12 cellular contexts compared by ENCODE assay signal in the genomic region with DNA sequence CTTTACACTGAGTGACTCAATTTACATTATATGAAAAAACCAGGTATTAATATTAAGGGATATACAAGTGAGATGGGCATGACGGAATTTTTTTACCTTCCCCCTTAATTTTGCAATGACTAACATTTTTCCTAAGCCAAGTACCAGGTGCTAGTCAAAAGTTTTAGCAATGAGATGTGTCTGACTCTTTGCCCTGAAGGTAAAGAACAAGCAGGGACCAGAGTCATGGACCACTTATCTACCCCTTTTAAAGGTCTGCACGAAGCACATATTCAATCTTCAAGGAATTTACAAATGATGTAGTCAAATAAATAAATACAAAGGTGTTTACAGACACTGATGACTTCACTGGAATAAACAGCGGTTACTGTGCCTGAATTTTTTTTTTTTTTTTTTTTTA. TPM values are rescaled to one million over a fixed set of nuclear protein-coding genes. Genes with fewer than 3 reads are reported as not detected.
DNase-seq lines count a peak whose midpoint lies in the region; ATAC-seq, FAIRE-seq and TF ChIP-seq lines count a peak whose summit lies in the region.
"Had no signal": no experiment of that assay in that cellular context is flagged by ENCODE, and none has a peak within 500 bp of the region (broad histone marks: within the 10 kb centered on the region; RNA-seq: fewer than 3 reads in every experiment).

No MANE protein-coding gene starts in this region.

- DNase-seq in activated T-cell treated with anti-CD3 and anti-CD28 coated beads, Interleukin-2, amount 50 U/mL, for 4 hours: no peak
- DNase-seq in activated T-cell treated with anti-CD3 and anti-CD28 coated beads, Interleukin-2, amount 50 U/mL, for 48 hours: no peak
- DNase-seq in PC-9 (no peak), H1 (ENCODE audit: low read depth in 1 of 2, low spot score in 2 of 2) (no peak), DMS79 (lab: John Stamatoyannopoulos, UW) (no peak), esophagus squamous epithelium (lab: John Stamatoyannopoulos, UW) (no peak)
- DNase-seq: amniotic stem cell, NCI-H146 had no signal

- H3K4me3 ChIP-seq in PC-9 (no peak overlapping the region), H1 (ENCODE audit: extremely low read depth in 1 of 4, insufficient read depth in 2 of 4, low read depth in 3 of 4, low read length in 4 of 4) (peak overlapping the region in 2 of 4 experiments; percentile 12 to 73; a peak in 3 of 8 replicates), skeletal muscle satellite cell (ENCODE audit: low read length) (peak overlapping the region; percentile 42), esophagus squamous epithelium (peak overlapping the region in 1 of 4 donors; percentile 86)

- peak overlapping the region; percentile 95 for H3K4me2 ChIP-seq in PC-9
- peak overlapping the region; percentile 25 to 84; a peak in 3 of 4 replicates for H3K4me2 ChIP-seq in H1 (ENCODE audit: insufficient read depth in 1 of 2, low read depth in 2 of 2, low read length in 2 of 2)
- H3K4me2 ChIP-seq in skeletal muscle satellite cell (ENCODE audit: low read length): peak overlapping the region; percentile 44

- no peaks in the 10 kb centered on the region for H3K27me3 ChIP-seq in PC-9 (ENCODE audit: insufficient read depth, low read depth)
- no peaks in the 10 kb centered on the region for H3K27me3 ChIP-seq in H1 (replicated peaks in 1 of 4; ENCODE audit: control insufficient read depth in 3 of 4, extremely low read depth in 1 of 4, insufficient read depth in 3 of 4, low read length in 3 of 4)
- peaks cover 4% of the 10 kb centered on the region for H3K27me3 ChIP-seq in skeletal muscle satellite cell (ENCODE audit: control insufficient read depth, insufficient read depth, low read length)
- H3K27me3 ChIP-seq in esophagus squamous epithelium: peaks cover 0 to 1% (median 0%) of the 10 kb centered on the region in 4 donors
- H3K27me3 ChIP-seq: thyroid gland had no signal

- POLR2A ChIA-PET in PC-9 (lab: Charles Lee; ENCODE audit: unreplicated experiment): no interaction called here
- POLR2A ChIA-PET in H1 (lab: Charles Lee; ENCODE audit: partially characterized antibody): interaction anchor here (1.2 to 2.2 kb wide), 2 partner anchors 12 to 34 kb away, joined by 3 to 8 read pairs; no protein-coding TSS in a partner anchor

- no peak overlapping the region for H2AK5ac ChIP-seq in H1 (ENCODE audit: low read depth, low read length)

- H3K27ac ChIP-seq in PC-9 (no peak overlapping the region), H1 (ENCODE audit: low read depth, low read length) (no peak overlapping the region), esophagus squamous epithelium (peak overlapping the region in 2 of 4 donors; percentile 88 to 98)
- H3K27ac ChIP-seq: parathyroid adenoma had no signal

- H3K4ac ChIP-seq in H1 (replicated peaks; ENCODE audit: insufficient read length, low read depth, low read length): no peak overlapping the region

- no peak overlapping the region for H2BK12ac ChIP-seq in H1 (ENCODE audit: low read depth, low read length)

- no peak overlapping the region for H3K23ac ChIP-seq in H1 (ENCODE audit: insufficient read length)

- no peak overlapping the region for H4K8ac ChIP-seq in H1 (ENCODE audit: extremely low read depth, insufficient read depth, low read length)

- no peak overlapping the region for H3K18ac ChIP-seq in H1 (ENCODE audit: extremely low read depth, low read length)

- H4K91ac ChIP-seq in H1 (replicated peaks; ENCODE audit: insufficient read length, low read length): no peak overlapping the region

- no peaks in the 10 kb centered on the region for H3K9me3 ChIP-seq in PC-9 (ENCODE audit: insufficient read depth, low read depth)
- peaks cover 0 to 6% of the 10 kb centered on the region in 2 experiments; a peak in 1 of 4 replicates for H3K9me3 ChIP-seq in H1 (ENCODE audit: insufficient read depth in 2 of 2, low read depth in 1 of 2, low read length in 1 of 2)
- H3K9me3 ChIP-seq in skeletal muscle satellite cell (replicated peaks; ENCODE audit: low read length): peaks cover 3% of the 10 kb centered on the region
- peaks cover 0 to 12% (median 0%) of the 10 kb centered on the region in 3 donors for H3K9me3 ChIP-seq in esophagus squamous epithelium
- H3K9me3 ChIP-seq: thyroid gland had no signal

- no peak overlapping the region for H3K56ac ChIP-seq in H1 (replicated peaks; ENCODE audit: insufficient read length, low read depth, low read length)

- CTCF ChIA-PET in PC-9 (lab: Charles Lee) (no interaction called here), H1 (lab: Charles Lee; ENCODE audit: partially characterized antibody) (interaction anchor here (0.6 to 0.7 kb wide), 2 partner anchors 92 to 343 kb away, joined by 3 to 4 read pairs; no protein-coding TSS in a partner anchor)

- intact Hi-C loops in PC-9 (cut with micrococcal nuclease; ENCODE audit: unreplicated experiment): no loop called here
- intact Hi-C loops in esophagus squamous epithelium (cut with DNase I): no loop called here

- H3K79me1 ChIP-seq in H1 (ENCODE audit: low read depth, low read length): peaks cover 3% of the 10 kb centered on the region; the same call in 1 of the 2 replicates

- H2BK120ac ChIP-seq in H1 (replicated peaks; ENCODE audit: low read depth, low read length): no peak overlapping the region

- H3K79me2 ChIP-seq in PC-9 (ENCODE audit: low read depth): peaks cover 58% of the 10 kb centered on the region
- peaks cover 3 to 48% of the 10 kb centered on the region in 2 experiments; a peak in 3 of 4 replicates for H3K79me2 ChIP-seq in H1 (ENCODE audit: control insufficient read depth in 1 of 2, insufficient read depth in 2 of 2, low read length in 2 of 2)

- H3K27me3 Mint-ChIP-seq in activated T-cell treated with anti-CD3 and anti-CD28 coated beads, Interleukin-2, amount 50 U/mL, for 4 hours (ENCODE audit: low read depth): peaks cover 4% of the 10 kb centered on the region

- TF ChIP-seq CTCF in PC-9 (conservative IDR thresholded peaks at IDR 0.05) (no peak), H1 (IDR thresholded peaks at IDR 0.05; ENCODE audit: control extremely low read depth in 1 of 3, insufficient read depth in 1 of 3, low read depth in 1 of 3, low read length in 3 of 3) (no peak), esophagus squamous epithelium (IDR thresholded peaks at IDR 0.05) (no peak)

- TF ChIP-seq RAD21 in H1 (IDR thresholded peaks at IDR 0.05 in 1 of 2, conservative IDR thresholded peaks at IDR 0.05 in 1 of 2; ENCODE audit: low read depth in 2 of 2, low read length in 2 of 2): no peak

- H3K36me3 ChIP-seq in PC-9 (ENCODE audit: low read depth) (peaks cover 10% of the 10 kb centered on the region), H1 (ENCODE audit: control insufficient read depth in 2 of 4, insufficient read depth in 4 of 4, low read length in 3 of 4) (peaks cover 0 to 16% (median 3%) of the 10 kb centered on the region in 4 experiments; a peak in 2 of 8 replicates), skeletal muscle satellite cell (ENCODE audit: insufficient read depth, low read length) (no peaks in the 10 kb centered on the region), esophagus squamous epithelium (peaks cover 0 to 12% (median 0%) of the 10 kb centered on the region in 3 donors)
- H3K36me3 ChIP-seq: thyroid gland had no signal

- no peak overlapping the region for H4K5ac ChIP-seq in H1 (ENCODE audit: insufficient read length, low read depth, low read length)

- H3K4me1 ChIP-seq in PC-9 (replicated peaks; ENCODE audit: insufficient read depth) (no peaks in the 10 kb centered on the region), H1 (replicated peaks in 1 of 4; ENCODE audit: control insufficient read depth in 3 of 4, insufficient read depth in 4 of 4, low read length in 3 of 4) (no peaks in the 10 kb centered on the region), skeletal muscle satellite cell (ENCODE audit: control insufficient read depth, insufficient read depth, low read length) (no peaks in the 10 kb centered on the region), esophagus squamous epithelium (peaks cover 0 to 23% (median 0%) of the 10 kb centered on the region in 3 donors)
- H3K4me1 ChIP-seq: parathyroid adenoma had no signal

- H3K9me3 Mint-ChIP-seq in activated T-cell treated with anti-CD3 and anti-CD28 coated beads, Interleukin-2, amount 50 U/mL, for 4 hours: peaks cover 17% of the 10 kb centered on the region

- 84% methylated on average over 3 of the region's 3 CpGs; no CpG with 5 or more reads in 1 of the 2 experiments for WGBS in H1 (ENCODE audit: extremely low coverage in 1 of 2, insufficient coverage in 1 of 2, insufficient read length in 1 of 2, insufficient replicate concordance in 2 of 2, low coverage in 1 of 2, low lambda C conversion rate in 2 of 2, missing lambda C conversion rate in 1 of 2), 2 experiments
- WGBS in esophagus squamous epithelium, 2 donors: 53 to 67% methylated on average over 3 of the region's 3 CpGs

- peaks cover 6% of the 10 kb centered on the region; the same call in 1 of the 2 replicates for H3F3A ChIP-seq in PC-9 (ENCODE audit: insufficient read depth, low read depth)

- H2AFZ ChIP-seq in PC-9 (no peak overlapping the region), H1 (ENCODE audit: low read length) (no peak overlapping the region)

- TF ChIP-seq POLR2A in H1 (IDR thresholded peaks at IDR 0.05; ENCODE audit: control extremely low read depth in 1 of 2, low read depth in 2 of 2, low read length in 2 of 2) (no peak), esophagus squamous epithelium (IDR thresholded peaks at IDR 0.05) (no peak)

- no peak overlapping the region for H2BK5ac ChIP-seq in H1 (ENCODE audit: low read depth, low read length)

- H3K36me3 Mint-ChIP-seq in activated T-cell treated with anti-CD3 and anti-CD28 coated beads, Interleukin-2, amount 50 U/mL, for 4 hours (ENCODE audit: insufficient read depth): peaks cover 31% of the 10 kb centered on the region

- FAIRE-seq in H1 (lab: Jason Lieb, UNC): no peak

- H3K4me1 Mint-ChIP-seq in activated T-cell treated with anti-CD3 and anti-CD28 coated beads, Interleukin-2, amount 50 U/mL, for 4 hours (ENCODE audit: low read depth): peaks cover 40% of the 10 kb centered on the region

- no peak for ATAC-seq in activated T-cell treated with anti-CD3 and anti-CD28 coated beads, Interleukin-2, amount 50 U/mL, for 4 hours
- ATAC-seq in GM18858 (IDR thresholded peaks at IDR 0.05; ENCODE audit: unreplicated experiment): no peak

- no TSS peak for BruUV-seq in PC-9 (replicated peaks; lab: Mats Ljungman, UMichigan)

- H3K4me3 Mint-ChIP-seq in activated T-cell treated with anti-CD3 and anti-CD28 coated beads, Interleukin-2, amount 50 U/mL, for 4 hours: peak overlapping the region; percentile 88

- no peak overlapping the region for H2BK20ac ChIP-seq in H1 (ENCODE audit: low read length)

- no peaks in the 10 kb centered on the region for H3K9me2 ChIP-seq in PC-9 (ENCODE audit: insufficient read depth)

- no peak overlapping the region for H3K9ac ChIP-seq in H1 (replicated peaks in 1 of 4; ENCODE audit: extremely low read depth in 1 of 4, low read depth in 3 of 4, low read length in 3 of 4)
- no peak overlapping the region for H3K9ac ChIP-seq in skeletal muscle satellite cell (ENCODE audit: low read depth, low read length)

- H4K20me1 ChIP-seq in PC-9 (ENCODE audit: insufficient read depth) (0 out of 2 replicates have a peak, but pooled peaks cover 9% of the 10 kb centered on the region), H1 (replicated peaks in 1 of 2; ENCODE audit: control insufficient read depth in 1 of 2, insufficient read depth in 2 of 2, low read length in 2 of 2) (peaks cover 0 to 9% of the 10 kb centered on the region in 2 experiments)

- no peak for TF ChIP-seq EP300 in H1 (IDR thresholded peaks at IDR 0.05; ENCODE audit: borderline replicate concordance in 1 of 2, low read depth in 2 of 2, low read length in 2 of 2)

- no peak overlapping the region for H2BK15ac ChIP-seq in H1 (ENCODE audit: low read length)

- no peak overlapping the region for H3K14ac ChIP-seq in H1 (ENCODE audit: insufficient read length)

- peaks cover 4% of the 10 kb centered on the region; the same call in 1 of the 2 replicates for H3K23me2 ChIP-seq in H1 (ENCODE audit: low read depth, low read length)

RNA-seq across cellular contexts. Expression of a gene that starts 1.4 kb away (rescaled TPM):
- total RNA-seq in activated T-cell treated with anti-CD3 and anti-CD28 coated beads, Interleukin-2, amount 50 U/mL, for 4 hours: 100 to 1,000 TPM in 2 of 3 donors, 10 to 100 TPM in 1; 97.3 to 140 (median 101) TPM
- total RNA-seq in PC-9 (2021): 77.1 and 118 TPM in 2 replicates
- total RNA-seq in H1 (2021; fragmentation: NEBNext Ultra II Directional; extraction: Animal tissue kit (Norgen Biotek cat#: 25700)): 161 and 170 TPM in 2 replicates
- 52.8 and 104 TPM in 2 replicates for polyA plus RNA-seq in H1 (2011; rRNA removed)
- 99.7 TPM for polyA plus RNA-seq in H1 (2011; cell fraction: cytosol; rRNA removed)
- polyA plus RNA-seq in H1 (2011; cell fraction: nucleus; rRNA removed): 26.5 TPM
- polyA plus RNA-seq in H1 (2012, experiment 1 of 2): 89.2 to 156 TPM (median 95.2 TPM) in 4 replicates
- 28.9 TPM for polyA plus RNA-seq in H1 (2012, experiment 2 of 2)
- polyA plus RNA-seq in H1 (2013, experiment 1 of 2): 185 TPM
- 191 TPM for polyA plus RNA-seq in H1 (2013, experiment 2 of 2)
- 40.6 and 63.9 TPM in 2 replicates for polyA minus RNA-seq in H1 (2011; rRNA and poly(A)+ RNA removed)
- 49.9 TPM for polyA minus RNA-seq in H1 (2011; cell fraction: cytosol; rRNA and poly(A)+ RNA removed)
- 22.1 TPM for polyA minus RNA-seq in H1 (2011; cell fraction: nucleus; rRNA and poly(A)+ RNA removed)
- 160 and 184 TPM in 2 replicates for total RNA-seq in skeletal muscle satellite cell (2012; rRNA removed)
- total RNA-seq in esophagus squamous epithelium: 100 to 1,000 TPM in 1 of 4 donors, 10 to 100 TPM in 3; 53.4 to 104 (median 76.1) TPM

RNA-seq across cellular contexts. Expression of a gene that starts 13.6 kb away (rescaled TPM):
- under 1 TPM; 0.11 to 0.22 (median 0.13) TPM for total RNA-seq in activated T-cell treated with anti-CD3 and anti-CD28 coated beads, Interleukin-2, amount 50 U/mL, for 4 hours
- total RNA-seq in PC-9 (2021) (not detected in 2 replicates), esophagus squamous epithelium (under 1 TPM in 2 of 4 donors, not detected in 2; under 0.01 to 0.03 TPM)
- not detected in 2 replicates for total RNA-seq in H1 (2021; fragmentation: NEBNext Ultra II Directional; extraction: Animal tissue kit (Norgen Biotek cat#: 25700))
- polyA plus RNA-seq in H1 (2011; rRNA removed): under 0.01 TPM in 1 of 2 replicates, not detected in the other
- not detected for polyA plus RNA-seq in H1 (2011; cell fraction: cytosol; rRNA removed)
- polyA plus RNA-seq in H1 (2011; cell fraction: nucleus; rRNA removed): not detected
- polyA plus RNA-seq in H1 (2012, experiment 1 of 2): not detected in 4 replicates
- polyA plus RNA-seq in H1 (2012, experiment 2 of 2): not detected
- 0.02 TPM for polyA plus RNA-seq in H1 (2013, experiment 1 of 2)
- polyA plus RNA-seq in H1 (2013, experiment 2 of 2): 0.02 TPM
- polyA minus RNA-seq in H1 (2011; rRNA and poly(A)+ RNA removed): 0.02 and 0.25 TPM in 2 replicates
- not detected for polyA minus RNA-seq in H1 (2011; cell fraction: cytosol; rRNA and poly(A)+ RNA removed)
- under 0.01 TPM for polyA minus RNA-seq in H1 (2011; cell fraction: nucleus; rRNA and poly(A)+ RNA removed)
- not detected in 2 replicates for total RNA-seq in skeletal muscle satellite cell (2012; rRNA removed)

Comparison
In these comparisons a context has a peak if more than half of its experiments do, and no peak if none do; other contexts are left out.
1. H3K4me2 ChIP-seq: peak in every context shown above with its lines; median percentile 95 in PC-9; 54 in H1; 44 in skeletal muscle satellite cell.